7 cellular contexts compared by ENCODE assay signal in genomic region chr12:121530600-121531355, GRCh38. TPM values are rescaled to one million over a fixed set of nuclear protein-coding genes. Genes with fewer than 3 reads are reported as not detected.
A peak's percentile ranks its signal among the peaks of the same experiment; 100 is the strongest.
DNase-seq lines count a peak whose midpoint lies in the region; ATAC-seq and TF ChIP-seq lines count a peak whose summit lies in the region.

No MANE protein-coding gene starts in this region.

- H3K79me2 ChIP-seq in PC-3 (ENCODE audit: low read length), result no peaks in the 10 kb centered on the region

- no TSS peak for BruUV-seq in PC-3 (replicated peaks; lab: Mats Ljungman, UMichigan)

- H3K27me3 Mint-ChIP-seq in activated T-helper 2 cell treated with anti-CD3 and anti-CD28 coated beads, Interferon-gamma antibody, Interleukin-2, Interleukin-4, amounts not matched to agents 10 μg/mL and 5 μg/mL and 100 μg/mL, durations not matched to agents 14 hours and 24 hours and 36 hours (ENCODE audit: low read depth), result no peaks in the 10 kb centered on the region

- no peak for TF ChIP-seq CTCF in PC-3 (conservative IDR thresholded peaks at IDR 0.05; ENCODE audit: low read depth, low read length)

- no peak overlapping the region for H3K9ac ChIP-seq in PC-3 (ENCODE audit: low read length)

- peak overlapping the region; percentile 71 for H3K27ac Mint-ChIP-seq in activated T-helper 2 cell treated with anti-CD3 and anti-CD28 coated beads, Interferon-gamma antibody, Interleukin-2, Interleukin-4, amounts not matched to agents 10 μg/mL and 5 μg/mL and 100 μg/mL, durations not matched to agents 14 hours and 24 hours and 36 hours

- peaks cover 30% of the 10 kb centered on the region for H3K4me1 Mint-ChIP-seq in activated T-helper 2 cell treated with anti-CD3 and anti-CD28 coated beads, Interferon-gamma antibody, Interleukin-2, Interleukin-4, amounts not matched to agents 10 μg/mL and 5 μg/mL and 100 μg/mL, durations not matched to agents 14 hours and 24 hours and 36 hours (ENCODE audit: low read depth)

- no peaks in the 10 kb centered on the region for H3K9me2 ChIP-seq in PC-3 (replicated peaks; ENCODE audit: low read length)

- ATAC-seq in GM19463 (IDR thresholded peaks at IDR 0.05; ENCODE audit: unreplicated experiment) (peak; percentile 41), PC-3 (peak; percentile 80), Right ventricle myocardium superior (ENCODE audit: poor library complexity) (peak; percentile 67)

- H3K9me3 ChIP-seq in PC-3 (ENCODE audit: low read length) (no peaks in the 10 kb centered on the region), SJCRH30 (replicated peaks) (no peaks in the 10 kb centered on the region)

- no peak overlapping the region for H3K27ac ChIP-seq in PC-3 (ENCODE audit: low read length)
- no peak overlapping the region for H3K27ac ChIP-seq in SJCRH30

- CTCF ChIA-PET in PC-3 (lab: Charles Lee), result no interaction called here

- peaks cover 17% of the 10 kb centered on the region for H3K36me3 ChIP-seq in PC-3 (ENCODE audit: low read depth, low read length)
- H3K36me3 ChIP-seq in SJCRH30, result peaks cover 13% of the 10 kb centered on the region

- POLR2A ChIA-PET in PC-3 (lab: Charles Lee; ENCODE audit: unreplicated experiment), result no interaction called here

- 0 out of 2 replicates have a peak, but pooled peaks cover 5% of the 10 kb centered on the region for H3K4me1 ChIP-seq in PC-3 (ENCODE audit: insufficient read depth, low read length)
- no peaks in the 10 kb centered on the region; the same call in 1 of the 2 replicates for H3K4me1 ChIP-seq in SJCRH30

- intact Hi-C loops in PC-3 (cut with micrococcal nuclease), result no loop called here
- intact Hi-C loops in activated T-helper 2 cell treated with anti-CD3 and anti-CD28 coated beads, Interferon-gamma antibody, Interleukin-2, Interleukin-4, amounts not matched to agents 10 μg/mL and 5 μg/mL and 100 μg/mL, durations not matched to agents 14 hours and 24 hours and 36 hours (cut with micrococcal nuclease), result no loop called here
- intact Hi-C loops in Right ventricle myocardium superior (cut with DNase I), result no loop called here

- H3K4me2 ChIP-seq in PC-3 (ENCODE audit: low read length), result no peak overlapping the region

- no peaks in the 10 kb centered on the region for H3F3A ChIP-seq in PC-3 (ENCODE audit: low read length, unreplicated experiment)

- H2AFZ ChIP-seq in PC-3 (ENCODE audit: low read length), result no peak overlapping the region

- no peaks in the 10 kb centered on the region for H3K27me3 ChIP-seq in PC-3 (ENCODE audit: low read length)
- no peaks in the 10 kb centered on the region for H3K27me3 ChIP-seq in SJCRH30

- H3K36me3 Mint-ChIP-seq in activated T-helper 2 cell treated with anti-CD3 and anti-CD28 coated beads, Interferon-gamma antibody, Interleukin-2, Interleukin-4, amounts not matched to agents 10 μg/mL and 5 μg/mL and 100 μg/mL, durations not matched to agents 14 hours and 24 hours and 36 hours (ENCODE audit: low read depth), result peaks cover 41% of the 10 kb centered on the region

- H4K20me1 ChIP-seq in PC-3 (ENCODE audit: low read length), result no peaks in the 10 kb centered on the region

- peak overlapping the region; percentile 37 for H3K4me3 Mint-ChIP-seq in activated T-helper 2 cell treated with anti-CD3 and anti-CD28 coated beads, Interferon-gamma antibody, Interleukin-2, Interleukin-4, amounts not matched to agents 10 μg/mL and 5 μg/mL and 100 μg/mL, durations not matched to agents 14 hours and 24 hours and 36 hours (ENCODE audit: low read depth)

- H3K4me3 ChIP-seq in PC-3 (ENCODE audit: low read length), result no peak overlapping the region
- no peak overlapping the region for H3K4me3 ChIP-seq in SJCRH30

- DNase-seq in PC-3, result peak; percentile 44
- DNase-seq in activated T-helper 2 cell treated with anti-CD3 and anti-CD28 coated beads, Interferon-gamma antibody, Interleukin-2, Interleukin-4, amounts not matched to agents 10 μg/mL and 5 μg/mL and 100 μg/mL, durations not matched to agents 14 hours and 24 hours and 36 hours (ENCODE audit: low spot score), result peak; percentile 60
- DNase-seq in Right ventricle myocardium superior, result peak; percentile 91
- peak; percentile 61 for DNase-seq in stimulated activated CD4-positive, alpha-beta T cell treated with anti-CD3 and anti-CD28 coated beads, Interleukin-12 subunit alpha, Interleukin-12 subunit beta, amount 100 ng/mL, for 4 hours
- no peak for DNase-seq in SJCRH30
- DNase-seq in NCI-H526 treated with DMSO at 0.1 percent for 48 hours (lab: John Stamatoyannopoulos, UW), result no peak

- H3K9me3 Mint-ChIP-seq in activated T-helper 2 cell treated with anti-CD3 and anti-CD28 coated beads, Interferon-gamma antibody, Interleukin-2, Interleukin-4, amounts not matched to agents 10 μg/mL and 5 μg/mL and 100 μg/mL, durations not matched to agents 14 hours and 24 hours and 36 hours, result no peaks in the 10 kb centered on the region

RNA-seq across cellular contexts. Expression of gene KDM2B, which starts 50.0 kb away (rescaled TPM):
- total RNA-seq in PC-3 (2014; rRNA removed) (52.5 and 72.3 TPM in 2 replicates), Right ventricle myocardium superior (10.3 TPM)
- 56.2 and 59.3 TPM in 2 replicates for total RNA-seq in activated T-helper 2 cell treated with anti-CD3 and anti-CD28 coated beads, Interferon-gamma antibody, Interleukin-2, Interleukin-4, amounts not matched to agents 10 μg/mL and 5 μg/mL and 100 μg/mL, durations not matched to agents 14 hours and 24 hours and 36 hours
- 44.0 and 48.4 TPM in 2 replicates for total RNA-seq in SJCRH30 (2014; rRNA removed; shearing (Covaris generic))

Comparison
In these comparisons a context has a peak if more than half of its experiments do, and no peak if none do; other contexts are left out.
1. DNase-seq: peak in PC-3 (single experiment), activated T-helper 2 cell treated with anti-CD3 and anti-CD28 coated beads, Interferon-gamma antibody, Interleukin-2, Interleukin-4, amounts not matched to agents 10 μg/mL and 5 μg/mL and 100 μg/mL, durations not matched to agents 14 hours and 24 hours and 36 hours (single experiment), Right ventricle myocardium superior (single experiment) and stimulated activated CD4-positive, alpha-beta T cell treated with anti-CD3 and anti-CD28 coated beads, Interleukin-12 subunit alpha, Interleukin-12 subunit beta, amount 100 ng/mL, for 4 hours (single experiment); none in SJCRH30 (0 of 2) and NCI-H526 treated with DMSO at 0.1 percent for 48 hours (single experiment).
2. Peak in every context shown above with its lines, with median percentiles within 50 percentile points of each other: ATAC-seq.